In the genomic region with DNA sequence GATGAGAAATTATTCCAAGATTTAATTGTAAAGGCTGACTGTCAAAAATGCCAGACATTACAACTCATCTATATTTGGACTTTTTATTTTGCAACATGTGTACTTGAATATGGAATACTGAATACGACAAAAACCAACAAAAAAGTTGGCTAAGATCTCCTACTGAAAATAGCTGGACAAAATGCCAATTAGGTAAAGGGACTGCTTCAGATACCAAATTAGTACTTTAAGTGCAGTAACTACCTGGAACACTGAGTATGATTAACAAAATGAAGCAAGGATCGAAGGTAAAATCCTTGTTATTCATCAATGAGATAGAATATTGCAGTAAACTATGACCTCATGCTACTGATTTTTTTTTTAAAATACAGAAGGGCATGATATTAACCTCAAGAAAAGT, we compare ENCODE assay signal across 29 cellular contexts.
"Had no signal": no experiment of that assay in that cellular context is flagged by ENCODE, and none has a peak within 500 bp of the region (broad histone marks: within the 10 kb centered on the region; RNA-seq: fewer than 3 reads in every experiment).

No MANE protein-coding gene starts in this region.

- ATAC-seq: natural killer cell; psoas muscle; right cardiac atrium; sciatic nerve; stimulated activated memory B cell treated with anti-CD40 and anti-IgM and Interleukin-4, amounts not matched to agents 10 μg/mL and 1 μg/mL and 100 μg/mL, for 72 hours; stimulated activated naive CD8-positive, alpha-beta T cell treated with anti-CD3 and anti-CD28 coated beads, Interleukin-15, amount 100 ng/mL, for 72 hours; stimulated activated naive CD8-positive, alpha-beta T cell treated with anti-CD3 and anti-CD28 coated beads, Interleukin-15, Interleukin-2, amounts not matched to agents 100 U/mL and 50 U/mL, for 24 hours; upper lobe of right lung had no signal

- H3K9ac ChIP-seq: neural progenitor cell, parathyroid adenoma had no signal

- H3K27ac ChIP-seq: neural progenitor cell, ovary, parathyroid adenoma, psoas muscle, skin epidermis, spleen, suprapubic skin, testis, tibial artery, transverse colon, upper lobe of right lung, vagina had no signal

- H3K27me3 ChIP-seq: neural progenitor cell, ovary, spleen, suprapubic skin, testis, tibial artery, transverse colon, upper lobe of right lung, vagina had no signal

- H2AFZ ChIP-seq: neural progenitor cell, parathyroid adenoma had no signal

- H3K4me1 ChIP-seq: parathyroid adenoma, spleen, suprapubic skin, testis, upper lobe of right lung, vagina had no signal

- H3K4me2 ChIP-seq: neural progenitor cell, smooth muscle cell had no signal

- H3K79me2 ChIP-seq: parathyroid adenoma had no signal

- H3K4me3 ChIP-seq: neural progenitor cell, ovary, psoas muscle, skin epidermis, smooth muscle cell, spleen, suprapubic skin, testis, tibial artery, transverse colon, upper lobe of right lung, vagina had no signal

- H3K36me3 ChIP-seq: neural progenitor cell, ovary, spleen, suprapubic skin, tibial artery, transverse colon, upper lobe of right lung, vagina had no signal

- FAIRE-seq: urothelium cell line had no signal

- H3K9me3 ChIP-seq: ovary, psoas muscle, spleen, suprapubic skin, testis, tibial artery, transverse colon, upper lobe of right lung, vagina had no signal

- DNase-seq: natural killer cell; occipital lobe; ovary; posterior cingulate gyrus; psoas muscle; right cardiac atrium; spleen; stimulated activated CD4-positive, alpha-beta T cell treated with anti-CD3 and anti-CD28 coated beads, Interleukin-12 subunit alpha, Interleukin-12 subunit beta, amount 100 ng/mL, for 4 hours; stimulated activated CD4-positive, alpha-beta T cell treated with anti-CD3 and anti-CD28 coated beads, Interleukin-1b, Interleukin-23, amount 100 ng/mL, for 48 hours; stimulated activated CD4-positive, alpha-beta T cell treated with anti-CD3 and anti-CD28 coated beads, Interleukin-4, amount 100 ng/mL, for 1 hour; stimulated activated CD4-positive, alpha-beta T cell treated with anti-CD3 and anti-CD28 coated beads, Interleukin-4, amount 100 ng/mL, for 4 hours; stimulated activated CD8-positive, alpha-beta memory T cell treated with anti-CD3 and anti-CD28 coated beads, Interleukin-4, amount 100 ng/mL, for 48 hours; stimulated activated naive CD4-positive, alpha-beta T cell; stimulated activated naive CD8-positive, alpha-beta T cell treated with anti-CD3 and anti-CD28 coated beads, Interleukin-15, amount 100 ng/mL, for 72 hours; stimulated activated naive CD8-positive, alpha-beta T cell treated with anti-CD3 and anti-CD28 coated beads, Interleukin-15, Interleukin-2, amounts not matched to agents 100 U/mL and 50 U/mL, for 24 hours; substantia nigra; testis; tibial artery; transverse colon; upper lobe of right lung had no signal
